Comparison of ENCODE assay signal across 17 cellular contexts in the genomic region with DNA sequence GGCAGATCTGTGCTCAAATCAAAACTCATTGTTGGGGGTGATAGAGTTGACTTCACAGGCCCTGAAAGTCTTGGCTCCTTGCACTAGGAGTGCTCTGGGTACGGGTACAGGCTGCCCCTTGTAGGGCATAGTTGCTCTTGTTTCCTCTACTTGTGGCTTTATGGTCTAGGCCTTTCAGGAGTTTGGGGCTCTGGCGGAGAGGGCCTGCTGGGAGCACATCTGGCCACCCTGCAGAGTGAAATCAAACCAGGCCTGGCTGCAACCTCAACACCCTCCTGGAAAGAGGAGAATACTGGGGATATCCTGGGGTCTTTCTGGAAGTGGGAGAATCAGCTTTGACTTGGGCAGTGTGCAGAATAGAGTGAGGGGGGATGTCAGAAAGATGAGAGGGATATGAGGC. TPM values are rescaled to one million over a fixed set of nuclear protein-coding genes. Genes with fewer than 3 reads are reported as not detected.
DNase-seq lines count a peak whose midpoint lies in the region; ATAC-seq and TF ChIP-seq lines count a peak whose summit lies in the region.
"Had no signal": no experiment of that assay in that cellular context is flagged by ENCODE, and none has a peak within 500 bp of the region (broad histone marks: within the 10 kb centered on the region; RNA-seq: fewer than 3 reads in every experiment).

No MANE protein-coding gene starts in this region.

- TF ChIP-seq CTCF in left ventricle myocardium inferior (IDR thresholded peaks at IDR 0.05; ENCODE audit: borderline replicate concordance) (no peak), endodermal cell (conservative IDR thresholded peaks at IDR 0.05) (no peak), upper lobe of right lung (IDR thresholded peaks at IDR 0.05) (no peak)

- H3K27ac ChIP-seq in left ventricle myocardium inferior (replicated peaks) (peak overlapping the region; percentile 93), endodermal cell (ENCODE audit: low read depth, low read length) (no peak overlapping the region), muscle layer of duodenum (ENCODE audit: low read length) (peak overlapping the region; percentile 11), upper lobe of right lung (no peak overlapping the region)

- intact Hi-C loops in left ventricle myocardium inferior (cut with micrococcal nuclease), result loop anchor here (10.0 kb wide), 1 partner anchor 55 kb away; no protein-coding TSS in a partner anchor
- intact Hi-C loops in left ventricle myocardium superior (cut with micrococcal nuclease), result no loop called here
- intact Hi-C loops in upper lobe of right lung (cut with DNase I), result no loop called here

- H3K36me3 Mint-ChIP-seq in endodermal cell (ENCODE audit: low read depth), result no peaks in the 10 kb centered on the region

- DNase-seq in left ventricle myocardium inferior (no peak), left ventricle myocardium superior (no peak), endodermal cell (peak; percentile 25), upper lobe of right lung (no peak), NCI-H1930 (lab: John Stamatoyannopoulos, UW) (no peak), AG20443 (ENCODE audit: low spot score) (no peak)
- DNase-seq: activated CD4-positive, alpha-beta T cell treated with anti-CD3 and anti-CD28 coated beads, Interleukin-2, amount 50 U/mL, for 1 hour; DMS79 treated with DMSO at 0.1 percent for 48 hours; erythroblast; Kasumi-1; NCI-H2171 treated with DMSO at 0.1 percent for 48 hours; T-helper 1 cell had no signal

- H3K27ac Mint-ChIP-seq in endodermal cell, result no peak overlapping the region
- H3K27ac Mint-ChIP-seq: activated T-helper 2 cell treated with anti-CD3 and anti-CD28 coated beads, Interferon-gamma antibody, Interleukin-2, Interleukin-4, amounts not matched to agents 10 μg/mL and 5 μg/mL and 100 μg/mL, durations not matched to agents 14 hours and 24 hours and 36 hours had no signal

- H3K4me1 Mint-ChIP-seq in endodermal cell, result peaks cover 9% of the 10 kb centered on the region

- H3K4me3 Mint-ChIP-seq in endodermal cell, result no peak overlapping the region

- H3K9ac ChIP-seq in endodermal cell (ENCODE audit: extremely low read depth, low read length, poor library complexity, severe bottlenecking), result no peak overlapping the region

- H3K9me3 ChIP-seq in left ventricle myocardium inferior (replicated peaks) (no peaks in the 10 kb centered on the region), endodermal cell (ENCODE audit: control insufficient read depth, low read length) (no peaks in the 10 kb centered on the region), muscle layer of duodenum (ENCODE audit: control insufficient read depth in 1 of 2, low read length in 2 of 2) (no peaks in the 10 kb centered on the region), upper lobe of right lung (no peaks in the 10 kb centered on the region)
- H3K9me3 ChIP-seq: vagina had no signal

- H3K36me3 ChIP-seq in left ventricle myocardium inferior, result peaks cover 15% of the 10 kb centered on the region
- H3K36me3 ChIP-seq in endodermal cell (ENCODE audit: control insufficient read depth, insufficient read depth, low read length), result no peaks in the 10 kb centered on the region
- H3K36me3 ChIP-seq in muscle layer of duodenum (ENCODE audit: control insufficient read depth in 1 of 2, insufficient read depth in 2 of 2, low read length in 2 of 2), result peaks cover 0 to 14% of the 10 kb centered on the region in 2 donors
- no peaks in the 10 kb centered on the region for H3K36me3 ChIP-seq in upper lobe of right lung
- H3K36me3 ChIP-seq: vagina had no signal

- 86% methylated on average over 2 of the region's 2 CpGs; no CpG with 5 or more reads in 1 of the 2 experiments for WGBS in endodermal cell (ENCODE audit: insufficient coverage in 1 of 2, insufficient read length in 1 of 2), 2 experiments

- H3K4me1 ChIP-seq in left ventricle myocardium inferior (peaks cover 97% of the 10 kb centered on the region), endodermal cell (ENCODE audit: control insufficient read depth, insufficient read depth, low read length) (no peaks in the 10 kb centered on the region), muscle layer of duodenum (ENCODE audit: control insufficient read depth in 1 of 2, insufficient read depth in 2 of 2, low read length in 2 of 2) (peaks cover 6 to 34% of the 10 kb centered on the region in 2 donors), upper lobe of right lung (peaks cover 26% of the 10 kb centered on the region)

- H3K27me3 Mint-ChIP-seq in endodermal cell (ENCODE audit: insufficient read depth), result peaks cover 70% of the 10 kb centered on the region

- peak overlapping the region; percentile 85 for H3K4me3 ChIP-seq in left ventricle myocardium inferior
- H3K4me3 ChIP-seq in endodermal cell (ENCODE audit: low read length), result no peak overlapping the region
- peak overlapping the region; percentile 63 to 72 for H3K4me3 ChIP-seq in muscle layer of duodenum (ENCODE audit: low read depth in 1 of 2, low read length in 2 of 2)
- peak overlapping the region; percentile 65 for H3K4me3 ChIP-seq in upper lobe of right lung

- H3K27me3 ChIP-seq in left ventricle myocardium inferior (ENCODE audit: low read depth) (no peaks in the 10 kb centered on the region), endodermal cell (ENCODE audit: control insufficient read depth, insufficient read depth, low read length, poor library complexity, severe bottlenecking) (peaks cover 61% of the 10 kb centered on the region), muscle layer of duodenum (ENCODE audit: low read depth, low read length) (no peaks in the 10 kb centered on the region), upper lobe of right lung (no peaks in the 10 kb centered on the region)
- H3K27me3 ChIP-seq: vagina had no signal

- ATAC-seq in left ventricle myocardium superior (no peak), upper lobe of right lung (no peak), GM19452 (IDR thresholded peaks at IDR 0.05; ENCODE audit: unreplicated experiment) (no peak)

- no peaks in the 10 kb centered on the region for H3K9me3 Mint-ChIP-seq in endodermal cell
- H3K9me3 Mint-ChIP-seq: activated T-helper 2 cell treated with anti-CD3 and anti-CD28 coated beads, Interferon-gamma antibody, Interleukin-2, Interleukin-4, amounts not matched to agents 10 μg/mL and 5 μg/mL and 100 μg/mL, durations not matched to agents 14 hours and 24 hours and 36 hours had no signal

RNA-seq across cellular contexts. Expression of gene TGFBI, which starts 1.5 kb away (rescaled TPM):
- total RNA-seq in left ventricle myocardium inferior, result 43.4 TPM
- total RNA-seq in left ventricle myocardium superior, result 47.6 TPM
- 1 to 10 TPM; 2.8 to 4.9 TPM for total RNA-seq in endodermal cell
- polyA plus RNA-seq in endodermal cell (2013, experiment 1 of 2), result 40.8 TPM
- polyA plus RNA-seq in endodermal cell (2013, experiment 2 of 2), result 59.6 TPM
- total RNA-seq in upper lobe of right lung, result 96.7 TPM
- total RNA-seq: activated T-helper 2 cell treated with anti-CD3 and anti-CD28 coated beads, Interferon-gamma antibody, Interleukin-2, Interleukin-4, amounts not matched to agents 10 μg/mL and 5 μg/mL and 100 μg/mL, durations not matched to agents 14 hours and 24 hours and 36 hours; OCI-LY7 had no signal

Comparison
In these comparisons a context has a peak if more than half of its experiments do, and no peak if none do; other contexts are left out.
1. H3K27ac ChIP-seq: peak in left ventricle myocardium inferior (single experiment) and muscle layer of duodenum (single experiment); none in endodermal cell (single experiment) and upper lobe of right lung (single experiment).